In the genomic region with DNA sequence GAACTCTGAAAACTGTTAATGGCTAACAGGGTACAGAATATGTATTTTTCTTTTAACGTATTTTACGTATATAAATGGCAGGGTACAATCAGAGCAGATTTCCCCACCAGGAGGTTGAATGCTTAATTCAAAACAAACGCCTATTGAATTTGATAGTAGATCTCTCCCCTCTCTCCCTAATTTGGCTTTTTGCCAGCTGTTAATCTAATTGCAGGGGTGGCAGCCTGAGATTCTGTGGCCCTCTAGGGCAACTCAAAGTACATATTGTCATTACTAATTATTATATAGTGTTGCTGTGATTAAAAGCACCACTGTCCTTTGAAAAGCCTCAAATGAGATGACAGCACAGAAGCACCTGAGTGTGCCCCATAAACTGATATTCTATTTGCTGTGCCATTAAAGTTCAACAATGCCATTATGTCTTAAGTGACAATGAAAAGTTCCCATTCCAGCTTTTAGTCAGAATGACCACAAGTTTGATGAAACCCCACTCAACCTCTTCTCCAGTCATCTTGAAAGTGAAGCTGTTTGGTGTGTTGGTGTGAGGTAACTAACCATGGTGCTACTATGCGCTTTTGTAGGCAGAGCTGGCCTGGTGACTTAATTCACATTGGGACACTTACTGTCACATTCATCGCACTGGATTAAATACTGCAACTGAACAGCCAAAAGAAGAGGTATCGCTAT, we compare ENCODE assay signal across 9 cellular contexts.
DNase-seq lines count a peak whose midpoint lies in the region; ATAC-seq, FAIRE-seq and TF ChIP-seq lines count a peak whose summit lies in the region.
"Had no signal": no experiment of that assay in that cellular context is flagged by ENCODE, and none has a peak within 500 bp of the region (broad histone marks: within the 10 kb centered on the region; RNA-seq: fewer than 3 reads in every experiment).

No MANE protein-coding gene starts in this region.

- H3K27me3 ChIP-seq in WERI-Rb-1 (ENCODE audit: insufficient read depth, low read depth, severe bottlenecking), result no peaks in the 10 kb centered on the region

- no peak for TF ChIP-seq CTCF in WERI-Rb-1 (IDR thresholded peaks at IDR 0.05; ENCODE audit: low read depth, low read length)
- TF ChIP-seq CTCF in D721Med (IDR thresholded peaks at IDR 0.05; ENCODE audit: insufficient read depth, missing control alignments), result no peak

- no peaks in the 10 kb centered on the region for H3K9me3 ChIP-seq in WERI-Rb-1 (ENCODE audit: severe bottlenecking)

- H3K27ac ChIP-seq in WERI-Rb-1, result no peak overlapping the region

- no peak for FAIRE-seq in D721Med (lab: Jason Lieb, UNC)

- no peak for DNase-seq in activated CD4-positive, CD25-positive, alpha-beta regulatory T cell (lab: John Stamatoyannopoulos, UW)
- DNase-seq in NCI-H1417 (lab: John Stamatoyannopoulos, UW) (peak; percentile 84 to 99 (median 95)), dermis blood vessel endothelial cell (peak; percentile 9), WERI-Rb-1 (no peak), SW 1271 (lab: John Stamatoyannopoulos, UW) (no peak), D721Med (ENCODE audit: insufficient read length, low spot score) (no peak)
- DNase-seq: DND-41 had no signal

- no peaks in the 10 kb centered on the region for H3K36me3 ChIP-seq in WERI-Rb-1

- peak; percentile 55 to 61 for ATAC-seq in activated CD4-positive, CD25-positive, alpha-beta regulatory T cell treated with anti-CD3 and anti-CD28 coated beads, Interleukin-2, amount 50 U/mL, for 24 hours
- ATAC-seq in HG02610 (IDR thresholded peaks at IDR 0.05; ENCODE audit: unreplicated experiment), result peak; percentile 64

- no peak overlapping the region for H3K4me3 ChIP-seq in WERI-Rb-1 (ENCODE audit: low read depth, low read length)

Comparison
In these comparisons a context has a peak if more than half of its experiments do, and no peak if none do; other contexts are left out.
1. DNase-seq: peak in NCI-H1417 (3 of 3) and dermis blood vessel endothelial cell (single experiment); none in activated CD4-positive, CD25-positive, alpha-beta regulatory T cell (0 of 4), WERI-Rb-1 (single experiment), SW 1271 (0 of 2) and D721Med (single experiment).